Comparison of ENCODE assay signal across 34 cellular contexts in genomic region chr10:1654247-1654646, GRCh38.
"Had no signal": no experiment of that assay in that cellular context is flagged by ENCODE, and none has a peak within 500 bp of the region (broad histone marks: within the 10 kb centered on the region; RNA-seq: fewer than 3 reads in every experiment).

No MANE protein-coding gene starts in this region.

- H3K27ac ChIP-seq: brain microvascular endothelial cell, Peyer's patch, SJSA1 had no signal

- H3K9ac ChIP-seq: SK-N-SH had no signal

- H3K9me3 ChIP-seq: MG63, Peyer's patch, SJSA1, SK-N-SH had no signal

- H3K36me3 ChIP-seq: brain microvascular endothelial cell, MG63, Peyer's patch, SJSA1 had no signal

- DNase-seq: activated CD4-positive, alpha-beta T cell treated with anti-CD3 and anti-CD28 coated beads for 36 hours; activated CD4-positive, alpha-beta T cell treated with anti-CD3 and anti-CD28 coated beads, Interleukin-2, amount 10 ng/mL, durations not matched to agents 7 days and 5 days; activated CD4-positive, alpha-beta T cell treated with anti-CD3 and anti-CD28 coated beads, Interleukin-2, amount 50 U/mL, for 48 hours; activated CD8-positive, alpha-beta memory T cell treated with anti-CD3 and anti-CD28 coated beads, Interleukin-2, amount 50 U/mL, for 4 hours; activated CD8-positive, alpha-beta T cell treated with anti-CD3 and anti-CD28 coated beads, Interleukin-2, amount 10 ng/mL, durations not matched to agents 7 days and 5 days; activated effector memory CD4-positive, alpha-beta T cell treated with anti-CD3 and anti-CD28 coated beads, Interleukin-2, amount 50 U/mL, for 16 hours; activated naive CD4-positive, alpha-beta T cell; activated naive CD4-positive, alpha-beta T cell treated with anti-CD3 and anti-CD28 coated beads, Interleukin-2, amount 50 U/mL, for 16 hours; activated naive CD8-positive, alpha-beta T cell treated with anti-CD3 and anti-CD28 coated beads for 36 hours; activated T-cell treated with anti-CD3 and anti-CD28 coated beads, Interleukin-2, amount 50 U/mL, for 72 hours; amniotic stem cell; aorta; brain microvascular endothelial cell; Kasumi-1; KG1; MG63; NCI-H1048; NCI-H1105 treated with DMSO at 0.1 percent for 48 hours; NCI-H1436; NCI-H1694; NCI-H2029; NCI-H510A; NCI-H526; NCI-H748 treated with DMSO at 0.1 percent for 48 hours; NK-92 treated with Interleukin-12 subunit alpha and Interleukin-12 subunit beta, amount 100 ng/mL, for 24 hours; PC-3; Peyer's patch; RPMI8226; SHP77 treated with DMSO at 0.1 percent for 48 hours; SK-N-SH had no signal

- H3K4me1 ChIP-seq: Peyer's patch, SJSA1 had no signal

- H3K4me2 ChIP-seq: SK-N-SH had no signal

- ATAC-seq: activated CD4-positive, alpha-beta T cell treated with anti-CD3 and anti-CD28 coated beads for 36 hours; activated CD4-positive, CD25-positive, alpha-beta regulatory T cell treated with anti-CD3 and anti-CD28 coated beads, Interleukin-2, amount 50 U/mL, for 24 hours; activated CD8-positive, alpha-beta T cell treated with anti-CD3 and anti-CD28 coated beads, Interleukin-2, amount 10 ng/mL, durations not matched to agents 7 days and 5 days; activated T-helper 17 cell treated with anti-CD3 and anti-CD28 coated beads, Interleukin-2, amount 50 U/mL, for 72 hours; PC-3; WTC11 had no signal

- H3K27me3 ChIP-seq: brain microvascular endothelial cell, MG63, Peyer's patch, SJSA1 had no signal

- H3K4me3 ChIP-seq: MG63, Peyer's patch, SJSA1 had no signal
